ENCODE assay signal across 11 cellular contexts in the genomic region with DNA sequence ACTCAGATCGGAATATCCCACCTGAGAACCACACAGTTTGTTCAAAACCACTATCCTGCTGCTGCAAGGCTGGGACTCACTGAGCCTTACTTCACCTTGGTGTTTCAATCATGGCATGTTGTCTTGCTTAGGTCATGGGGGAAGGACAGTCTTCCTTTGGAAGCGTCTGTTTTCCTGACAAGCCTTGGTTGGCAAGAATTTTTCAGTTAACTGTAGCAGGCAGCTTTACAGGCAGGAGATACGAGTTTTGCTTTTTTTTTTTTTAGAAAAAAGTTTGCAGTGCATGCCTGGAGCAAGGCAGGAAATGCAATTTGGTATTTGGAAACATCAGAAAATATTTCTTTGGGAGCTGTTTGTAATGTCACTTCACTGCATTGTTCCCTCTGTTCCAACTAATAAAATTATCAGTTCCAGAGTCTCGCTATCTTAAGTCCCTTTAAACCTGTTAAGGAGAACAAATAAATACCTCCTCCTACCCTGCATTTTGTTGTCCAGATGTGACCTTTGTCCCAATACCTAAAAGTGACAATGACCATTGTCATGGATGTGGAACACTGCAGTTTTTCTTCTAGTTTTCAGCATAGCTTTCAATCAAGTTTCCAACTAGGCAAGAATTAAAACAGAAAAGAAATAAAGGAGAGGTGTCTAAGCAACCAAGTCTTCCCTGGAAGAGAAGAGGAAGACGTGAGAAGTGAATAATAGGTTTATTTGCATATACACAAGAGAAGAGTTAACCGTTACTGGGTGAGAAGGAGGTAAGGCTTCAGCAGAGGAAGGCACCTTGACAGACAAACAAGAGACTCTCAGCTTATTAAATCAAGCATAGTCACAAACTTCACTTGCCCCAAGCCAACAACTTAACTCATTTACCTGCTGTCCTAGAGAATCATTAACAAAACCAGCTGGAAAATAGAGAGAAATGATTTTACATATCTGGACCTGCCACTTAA.
DNase-seq lines count a peak whose midpoint lies in the region; ATAC-seq and TF ChIP-seq lines count a peak whose summit lies in the region.
"Had no signal": no experiment of that assay in that cellular context is flagged by ENCODE, and none has a peak within 500 bp of the region (broad histone marks: within the 10 kb centered on the region; RNA-seq: fewer than 3 reads in every experiment).

No MANE protein-coding gene starts in this region.

- POLR2A ChIA-PET in PC-9 (lab: Charles Lee; ENCODE audit: unreplicated experiment), result interaction anchor here (0.6 to 0.7 kb wide), 3 partner anchors 51 to 689 kb away, joined by 3 to 7 read pairs (median 4); no protein-coding TSS in a partner anchor

- CTCF ChIA-PET in PC-9 (lab: Charles Lee), result no interaction called here

- peak overlapping the region; percentile 48 for H3K27ac ChIP-seq in PC-9

- no peaks in the 10 kb centered on the region for H3K27me3 ChIP-seq in PC-9 (ENCODE audit: insufficient read depth, low read depth)

- H3K4me3 Mint-ChIP-seq in CD14-positive monocyte, result no peak overlapping the region
- H3K4me3 Mint-ChIP-seq: naive B cell had no signal

- intact Hi-C loops in CD14-positive monocyte (cut with micrococcal nuclease), result no loop called here
- intact Hi-C loops in PC-9 (cut with micrococcal nuclease; ENCODE audit: unreplicated experiment), result no loop called here

- H3K9me3 Mint-ChIP-seq in CD14-positive monocyte, result no peaks in the 10 kb centered on the region
- H3K9me3 Mint-ChIP-seq: naive B cell had no signal

- DNase-seq in CD14-positive monocyte (ENCODE audit: low spot score) (no peak), PC-9 (peak in 1 of 2 experiments; percentile 63), kidney tubule cell (ENCODE audit: low spot score) (peak; percentile 24), renal cortical epithelial cell (ENCODE audit: low read depth) (peak; percentile 40), GM20000 (ENCODE audit: low spot score) (no peak), ureter (ENCODE audit: low spot score) (no peak), iPS-NIHi7 (ENCODE audit: extremely low spot score) (no peak)
- DNase-seq: activated T-cell treated with anti-CD3 and anti-CD28 coated beads, Interleukin-2, amount 50 U/mL, for 1 hour; naive B cell; NCI-H1417 had no signal

- H3K9me3 ChIP-seq in PC-9 (ENCODE audit: insufficient read depth, low read depth), result no peaks in the 10 kb centered on the region

- H3K27ac Mint-ChIP-seq in CD14-positive monocyte, result peak overlapping the region in 4 of 7 donors; percentile 25 to 77 (median 63)

- no peak overlapping the region for H2AFZ ChIP-seq in PC-9

- no peaks in the 10 kb centered on the region for H4K20me1 ChIP-seq in PC-9 (ENCODE audit: insufficient read depth)

- no peak for ATAC-seq in GM21423 (IDR thresholded peaks at IDR 0.05; ENCODE audit: unreplicated experiment)

- TF ChIP-seq CTCF in CD14-positive monocyte (IDR thresholded peaks at IDR 0.05), result no peak
- no peak for TF ChIP-seq CTCF in PC-9 (conservative IDR thresholded peaks at IDR 0.05)
- no peak for TF ChIP-seq CTCF in GM20000 (IDR thresholded peaks at IDR 0.05; ENCODE audit: extremely low read depth, missing control alignments)

- peaks cover 30 to 31% of the 10 kb centered on the region in 2 donors for H3K36me3 Mint-ChIP-seq in CD14-positive monocyte

- peaks cover 6% of the 10 kb centered on the region; the same call in 1 of the 2 replicates for H3F3A ChIP-seq in PC-9 (ENCODE audit: insufficient read depth, low read depth)

- H3K4me2 ChIP-seq in PC-9, result peak overlapping the region; percentile 47

- H3K9me2 ChIP-seq in PC-9 (ENCODE audit: insufficient read depth), result no peaks in the 10 kb centered on the region

- peaks cover 30% of the 10 kb centered on the region for H3K4me1 ChIP-seq in PC-9 (replicated peaks; ENCODE audit: insufficient read depth)

- no peak overlapping the region for H3K4me3 ChIP-seq in PC-9

- no TSS peak for BruUV-seq in PC-9 (replicated peaks; lab: Mats Ljungman, UMichigan)

- H3K4me1 Mint-ChIP-seq in CD14-positive monocyte, result peaks cover 62% of the 10 kb centered on the region

- peaks cover 8% of the 10 kb centered on the region; the same call in 1 of the 2 replicates for H3K36me3 ChIP-seq in PC-9 (ENCODE audit: low read depth)

- H3K27me3 Mint-ChIP-seq in CD14-positive monocyte (ENCODE audit: low read depth in 3 of 3), result peaks cover 0 to 2% (median 0%) of the 10 kb centered on the region in 3 donors
- H3K27me3 Mint-ChIP-seq: naive B cell had no signal

- no peaks in the 10 kb centered on the region for H3K79me2 ChIP-seq in PC-9 (ENCODE audit: low read depth)

Comparison
In these comparisons a context has a peak if more than half of its experiments do, and no peak if none do; other contexts are left out.
1. DNase-seq: peak in kidney tubule cell (single experiment) and renal cortical epithelial cell (single experiment); none in CD14-positive monocyte (single experiment), GM20000 (single experiment), ureter (single experiment) and iPS-NIHi7 (single experiment).